ENCODE assay signal across 8 cellular contexts in the genomic region with DNA sequence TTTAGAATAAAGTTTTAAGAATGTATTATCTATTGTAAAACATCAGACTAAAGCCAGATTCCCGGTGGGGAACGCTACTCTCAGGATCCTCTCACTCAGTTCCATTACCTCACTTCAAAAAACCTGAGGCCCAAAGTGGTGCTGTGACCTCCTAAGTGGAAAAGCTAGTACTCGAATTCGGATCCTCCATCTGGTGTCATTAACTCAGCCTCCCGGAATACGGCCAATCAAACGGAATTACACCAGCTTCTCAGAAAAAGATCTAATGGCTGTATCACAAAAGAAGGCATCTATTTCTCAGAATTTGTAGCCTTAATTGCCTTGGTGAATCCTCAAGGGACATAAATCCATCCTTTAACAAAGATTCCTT. TPM values are rescaled to one million over a fixed set of nuclear protein-coding genes. Genes with fewer than 3 reads are reported as not detected.
DNase-seq lines count a peak whose midpoint lies in the region; ATAC-seq lines count a peak whose summit lies in the region.

No MANE protein-coding gene starts in this region.

- POLR2A ChIA-PET in naive thymus-derived CD8-positive, alpha-beta T cell (lab: Charles Lee): no interaction called here

- H3K27me3 Mint-ChIP-seq in dendritic cell treated with granulocyte-macrophage colony-stimulating factor and Interleukin-4, amounts not matched to agents 40 ng/mL and 50 ng/mL, for 4 days: no peaks in the 10 kb centered on the region
- no peaks in the 10 kb centered on the region for H3K27me3 Mint-ChIP-seq in naive thymus-derived CD8-positive, alpha-beta T cell

- DNase-seq in NCI-H2196 (lab: John Stamatoyannopoulos, UW; ENCODE audit: unreplicated experiment) (peak; percentile 49), NCI-H2196 treated with DMSO at 0.1 percent for 48 hours (lab: John Stamatoyannopoulos, UW; ENCODE audit: unreplicated experiment) (no peak), NCI-H2227 (lab: John Stamatoyannopoulos, UW; ENCODE audit: unreplicated experiment) (peak; percentile 48), epidermal melanocyte (ENCODE audit: insufficient read length, low spot score) (no peak), glomerular visceral epithelial cell (ENCODE audit: extremely low spot score) (no peak), NCI-H748 (lab: John Stamatoyannopoulos, UW; ENCODE audit: unreplicated experiment) (no peak)
- peak in 1 of 10 donors; percentile 5 for DNase-seq in naive thymus-derived CD8-positive, alpha-beta T cell

- H3K27ac Mint-ChIP-seq in dendritic cell treated with granulocyte-macrophage colony-stimulating factor and Interleukin-4, amounts not matched to agents 40 ng/mL and 50 ng/mL, for 4 days: peak overlapping the region; percentile 91
- H3K27ac Mint-ChIP-seq in naive thymus-derived CD8-positive, alpha-beta T cell: peak overlapping the region; percentile 95 to 98 (median 98)

- ATAC-seq in naive thymus-derived CD8-positive, alpha-beta T cell: no peak

- no peaks in the 10 kb centered on the region for H3K9me3 Mint-ChIP-seq in dendritic cell treated with granulocyte-macrophage colony-stimulating factor and Interleukin-4, amounts not matched to agents 40 ng/mL and 50 ng/mL, for 4 days
- no peaks in the 10 kb centered on the region for H3K9me3 Mint-ChIP-seq in naive thymus-derived CD8-positive, alpha-beta T cell

- H3K36me3 Mint-ChIP-seq in dendritic cell treated with granulocyte-macrophage colony-stimulating factor and Interleukin-4, amounts not matched to agents 40 ng/mL and 50 ng/mL, for 4 days (ENCODE audit: low read depth): peaks cover 10% of the 10 kb centered on the region
- H3K36me3 Mint-ChIP-seq in naive thymus-derived CD8-positive, alpha-beta T cell: no peaks in the 10 kb centered on the region

- H3K4me1 Mint-ChIP-seq in dendritic cell treated with granulocyte-macrophage colony-stimulating factor and Interleukin-4, amounts not matched to agents 40 ng/mL and 50 ng/mL, for 4 days (ENCODE audit: low read depth): peaks cover 28% of the 10 kb centered on the region
- H3K4me1 Mint-ChIP-seq in naive thymus-derived CD8-positive, alpha-beta T cell: peaks cover 33 to 68% (median 58%) of the 10 kb centered on the region in 4 donors

- intact Hi-C loops in dendritic cell treated with granulocyte-macrophage colony-stimulating factor and Interleukin-4, amounts not matched to agents 40 ng/mL and 50 ng/mL, for 4 days (cut with micrococcal nuclease): no loop called here

- H3K4me3 Mint-ChIP-seq in dendritic cell treated with granulocyte-macrophage colony-stimulating factor and Interleukin-4, amounts not matched to agents 40 ng/mL and 50 ng/mL, for 4 days: peak overlapping the region; percentile 80
- H3K4me3 Mint-ChIP-seq in naive thymus-derived CD8-positive, alpha-beta T cell: peak overlapping the region; percentile 94 to 98 (median 97)

RNA-seq across cellular contexts. Expression of a gene that starts 0.6 kb away (rescaled TPM):
- 10 to 100 TPM; 27.6 to 28.1 TPM for total RNA-seq in naive thymus-derived CD8-positive, alpha-beta T cell
- polyA plus RNA-seq in naive thymus-derived CD8-positive, alpha-beta T cell: 10 to 100 TPM in 1 of 3 donors, 1 to 10 TPM in 2; 4.6 to 10.3 (median 5.1) TPM

RNA-seq across cellular contexts. Expression of a gene that starts 1.1 kb away (rescaled TPM):
- total RNA-seq in naive thymus-derived CD8-positive, alpha-beta T cell: 10 to 100 TPM; 37.7 to 44.0 TPM
- 10 to 100 TPM; 29.9 to 42.9 (median 36.7) TPM for polyA plus RNA-seq in naive thymus-derived CD8-positive, alpha-beta T cell

Comparison
In these comparisons a context has a peak if more than half of its experiments do, and no peak if none do; other contexts are left out.
1. DNase-seq: peak in NCI-H2196 (single experiment) and NCI-H2227 (single experiment); none in NCI-H2196 treated with DMSO at 0.1 percent for 48 hours (single experiment), epidermal melanocyte (single experiment), glomerular visceral epithelial cell (single experiment) and NCI-H748 (single experiment).